Comparison of ENCODE assay signal across 12 cellular contexts in genomic region chr5:59685806-59686205, GRCh38.
DNase-seq lines count a peak whose midpoint lies in the region; ATAC-seq and TF ChIP-seq lines count a peak whose summit lies in the region.
"Had no signal": no experiment of that assay in that cellular context is flagged by ENCODE, and none has a peak within 500 bp of the region (broad histone marks: within the 10 kb centered on the region; RNA-seq: fewer than 3 reads in every experiment).

No MANE protein-coding gene starts in this region.

- no peaks in the 10 kb centered on the region for H3K27me3 ChIP-seq in breast epithelium

- intact Hi-C loops in breast epithelium (cut with DNase I; ENCODE audit: low total_unique reads) = no loop called here

- DNase-seq in NCI-H1694 treated with DMSO at 0.1 percent for 48 hours (lab: John Stamatoyannopoulos, UW) = peak; percentile 96
- DNase-seq in occipital lobe (lab: John Stamatoyannopoulos, UW) = peak; percentile 20
- DNase-seq in activated effector memory CD4-positive, alpha-beta T cell treated with Interleukin-2 at 50 U/mL for 16 hours = no peak
- DNase-seq in germinal center (ENCODE audit: low spot score) = no peak
- DNase-seq in LoVo (ENCODE audit: low spot score) = no peak
- no peak for DNase-seq in breast epithelium (ENCODE audit: low spot score in 2 of 2)
- DNase-seq: activated CD4-positive, CD25-positive, alpha-beta regulatory T cell treated with anti-CD3 and anti-CD28 coated beads, Interleukin-2, amount 50 U/mL, for 72 hours; hypothalamus; nucleus accumbens; PC-3 had no signal

- no peaks in the 10 kb centered on the region for H3K36me3 ChIP-seq in breast epithelium

- no peak for TF ChIP-seq POLR2A in breast epithelium (IDR thresholded peaks at IDR 0.05)

- no peak overlapping the region for H3K27ac ChIP-seq in breast epithelium

- no peaks in the 10 kb centered on the region for H3K9me3 ChIP-seq in breast epithelium

- ATAC-seq in GM18870 (IDR thresholded peaks at IDR 0.05; ENCODE audit: unreplicated experiment) (peak; percentile 71), HG02623 (IDR thresholded peaks at IDR 0.05; ENCODE audit: unreplicated experiment) (peak; percentile 75)
- ATAC-seq: PC-3 had no signal

- no peak overlapping the region for H3K4me3 ChIP-seq in breast epithelium

- no peaks in the 10 kb centered on the region for H3K4me1 ChIP-seq in breast epithelium

- TF ChIP-seq CTCF in breast epithelium (IDR thresholded peaks at IDR 0.05) = no peak

Comparison
In these comparisons a context has a peak if more than half of its experiments do, and no peak if none do; other contexts are left out.
1. DNase-seq: peak in NCI-H1694 treated with DMSO at 0.1 percent for 48 hours (single experiment) and occipital lobe (single experiment); none in activated effector memory CD4-positive, alpha-beta T cell treated with Interleukin-2 at 50 U/mL for 16 hours (single experiment), germinal center (single experiment), LoVo (single experiment) and breast epithelium (0 of 2).